1 cellular context compared by ENCODE assay signal in genomic region chr15:74209560-74209958, GRCh38.
TF ChIP-seq lines count a peak whose summit lies in the region.

No MANE protein-coding gene starts in this region.

TF ChIP-seq in HepG2, 621 proteins besides CTCF, POLR2A, EP300 and RAD21 (continued from another document):
- TF ChIP-seq, protein P1, sequence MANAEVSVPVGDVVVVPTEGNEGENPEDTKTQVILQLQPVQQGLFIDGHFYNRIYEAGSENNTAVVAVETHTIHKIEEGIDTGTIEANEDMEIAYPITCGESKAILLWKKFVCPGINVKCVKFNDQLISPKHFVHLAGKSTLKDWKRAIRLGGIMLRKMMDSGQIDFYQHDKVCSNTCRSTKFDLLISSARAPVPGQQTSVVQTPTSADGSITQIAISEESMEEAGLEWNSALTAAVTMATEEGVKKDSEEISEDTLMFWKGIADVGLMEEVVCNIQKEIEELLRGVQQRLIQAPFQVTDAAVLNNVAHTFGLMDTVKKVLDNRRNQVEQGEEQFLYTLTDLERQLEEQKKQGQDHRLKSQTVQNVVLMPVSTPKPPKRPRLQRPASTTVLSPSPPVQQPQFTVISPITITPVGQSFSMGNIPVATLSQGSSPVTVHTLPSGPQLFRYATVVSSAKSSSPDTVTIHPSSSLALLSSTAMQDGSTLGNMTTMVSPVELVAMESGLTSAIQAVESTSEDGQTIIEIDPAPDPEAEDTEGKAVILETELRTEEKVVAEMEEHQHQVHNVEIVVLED (CRISPR knock-in tag; IDR thresholded peaks at IDR 0.05; ENCODE audit: borderline replicate concordance), result no peak
- TF ChIP-seq DPF2 (CRISPR knock-in tag; IDR thresholded peaks at IDR 0.05; ENCODE audit: borderline replicate concordance, low read depth), result no peak
- TF ChIP-seq ZNF678 (CRISPR knock-in tag; IDR thresholded peaks at IDR 0.05), result no peak
- TF ChIP-seq, protein P2, sequence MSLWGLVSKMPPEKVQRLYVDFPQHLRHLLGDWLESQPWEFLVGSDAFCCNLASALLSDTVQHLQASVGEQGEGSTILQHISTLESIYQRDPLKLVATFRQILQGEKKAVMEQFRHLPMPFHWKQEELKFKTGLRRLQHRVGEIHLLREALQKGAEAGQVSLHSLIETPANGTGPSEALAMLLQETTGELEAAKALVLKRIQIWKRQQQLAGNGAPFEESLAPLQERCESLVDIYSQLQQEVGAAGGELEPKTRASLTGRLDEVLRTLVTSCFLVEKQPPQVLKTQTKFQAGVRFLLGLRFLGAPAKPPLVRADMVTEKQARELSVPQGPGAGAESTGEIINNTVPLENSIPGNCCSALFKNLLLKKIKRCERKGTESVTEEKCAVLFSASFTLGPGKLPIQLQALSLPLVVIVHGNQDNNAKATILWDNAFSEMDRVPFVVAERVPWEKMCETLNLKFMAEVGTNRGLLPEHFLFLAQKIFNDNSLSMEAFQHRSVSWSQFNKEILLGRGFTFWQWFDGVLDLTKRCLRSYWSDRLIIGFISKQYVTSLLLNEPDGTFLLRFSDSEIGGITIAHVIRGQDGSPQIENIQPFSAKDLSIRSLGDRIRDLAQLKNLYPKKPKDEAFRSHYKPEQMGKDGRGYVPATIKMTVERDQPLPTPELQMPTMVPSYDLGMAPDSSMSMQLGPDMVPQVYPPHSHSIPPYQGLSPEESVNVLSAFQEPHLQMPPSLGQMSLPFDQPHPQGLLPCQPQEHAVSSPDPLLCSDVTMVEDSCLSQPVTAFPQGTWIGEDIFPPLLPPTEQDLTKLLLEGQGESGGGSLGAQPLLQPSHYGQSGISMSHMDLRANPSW (CRISPR knock-in tag; IDR thresholded peaks at IDR 0.05; ENCODE audit: borderline replicate concordance), result no peak
